13 cellular contexts compared by ENCODE assay signal in genomic region chr4:6271206-6271605, GRCh38. TPM values are rescaled to one million over a fixed set of nuclear protein-coding genes. Genes with fewer than 3 reads are reported as not detected.
A peak's percentile ranks its signal among the peaks of the same experiment; 100 is the strongest.
DNase-seq lines count a peak whose midpoint lies in the region; ATAC-seq and TF ChIP-seq lines count a peak whose summit lies in the region.
"Had no signal": no experiment of that assay in that cellular context is flagged by ENCODE, and none has a peak within 500 bp of the region (broad histone marks: within the 10 kb centered on the region; RNA-seq: fewer than 3 reads in every experiment).

No MANE protein-coding gene starts in this region.

- H3K36me3 ChIP-seq in mucosa of stomach (ENCODE audit: control insufficient read depth, insufficient read depth, low read length) (no peaks in the 10 kb centered on the region), transverse colon (no peaks in the 10 kb centered on the region)
- H3K36me3 ChIP-seq: BE2C, cardiac muscle cell had no signal

- peak overlapping the region; percentile 89 for H3K4me3 Mint-ChIP-seq in activated naive CD4-positive, alpha-beta T cell treated with anti-CD3 and anti-CD28 coated beads, Interleukin-2, amount 50 U/mL, for 24 hours

- DNase-seq in activated naive CD4-positive, alpha-beta T cell treated with anti-CD3 and anti-CD28 coated beads, Interleukin-2, amount 50 U/mL, for 72 hours (ENCODE audit: low spot score in 2 of 2), result no peak
- DNase-seq in astrocyte of the cerebellum (ENCODE audit: low read depth), result no peak
- no peak for DNase-seq in transverse colon
- DNase-seq in kidney tubule cell (ENCODE audit: low spot score), result no peak
- DNase-seq in central memory CD4-positive, alpha-beta T cell, result no peak
- DNase-seq in NCI-H446 (lab: John Stamatoyannopoulos, UW), result no peak
- DNase-seq: BE2C; Karpas-422; NCI-H526 treated with DMSO at 0.1 percent for 48 hours; stimulated activated CD8-positive, alpha-beta memory T cell treated with anti-CD3 and anti-CD28 coated beads, Interleukin-4, amount 100 ng/mL, for 48 hours had no signal

- H3K9me3 ChIP-seq in mucosa of stomach (ENCODE audit: control insufficient read depth, low read length) (no peaks in the 10 kb centered on the region), transverse colon (no peaks in the 10 kb centered on the region)
- H3K9me3 ChIP-seq: BE2C had no signal

- in situ Hi-C loops in astrocyte of the cerebellum (cut with HindIII; ENCODE audit: low sequenced_read_pairs) (no loop called here), transverse colon (cut with MboI; ENCODE audit: low pct_ligation_motif_present in 1 of 4, low pct_unique_long_range_greater_than_20kb in 1 of 4, low sequenced_read_pairs in 3 of 4) (loop anchor here in 1 of 4 donors (25.0 kb wide), 1 partner anchor 291 kb away; no protein-coding TSS in a partner anchor)

- peaks cover 31% of the 10 kb centered on the region for H3K4me1 ChIP-seq in mucosa of stomach (ENCODE audit: control insufficient read depth, insufficient read depth, low read length)
- H3K4me1 ChIP-seq in transverse colon, result peaks cover 36 to 55% (median 46%) of the 10 kb centered on the region in 4 donors

- no peaks in the 10 kb centered on the region for H3K27me3 Mint-ChIP-seq in activated naive CD4-positive, alpha-beta T cell treated with anti-CD3 and anti-CD28 coated beads, Interleukin-2, amount 50 U/mL, for 24 hours

- no peaks in the 10 kb centered on the region for H3K36me3 Mint-ChIP-seq in activated naive CD4-positive, alpha-beta T cell treated with anti-CD3 and anti-CD28 coated beads, Interleukin-2, amount 50 U/mL, for 24 hours
- no peaks in the 10 kb centered on the region for H3K36me3 Mint-ChIP-seq in activated naive CD4-positive, alpha-beta T cell treated with anti-CD3 and anti-CD28 coated beads, Interleukin-2, amount 50 U/mL, for 72 hours

- H3K27me3 ChIP-seq in mucosa of stomach (ENCODE audit: control insufficient read depth, insufficient read depth, low read length) (no peaks in the 10 kb centered on the region), transverse colon (no peaks in the 10 kb centered on the region)
- H3K27me3 ChIP-seq: BE2C, cardiac muscle cell had no signal

- peaks cover 16% of the 10 kb centered on the region for H3K4me1 Mint-ChIP-seq in activated naive CD4-positive, alpha-beta T cell treated with anti-CD3 and anti-CD28 coated beads, Interleukin-2, amount 50 U/mL, for 24 hours

- ATAC-seq in activated naive CD4-positive, alpha-beta T cell treated with anti-CD3 and anti-CD28 coated beads, Interleukin-2, amount 50 U/mL, for 72 hours, result no peak

- peak overlapping the region; percentile 81 to 94 (median 92) for H3K27ac ChIP-seq in transverse colon
- H3K27ac ChIP-seq: cardiac muscle cell had no signal

- H3K9ac ChIP-seq in mucosa of stomach (ENCODE audit: low read length), result peak overlapping the region; percentile 85

- H3K9me3 Mint-ChIP-seq in activated naive CD4-positive, alpha-beta T cell treated with anti-CD3 and anti-CD28 coated beads, Interleukin-2, amount 50 U/mL, for 24 hours, result no peaks in the 10 kb centered on the region
- H3K9me3 Mint-ChIP-seq in activated naive CD4-positive, alpha-beta T cell treated with anti-CD3 and anti-CD28 coated beads, Interleukin-2, amount 50 U/mL, for 72 hours, result no peaks in the 10 kb centered on the region

- intact Hi-C loops in transverse colon (cut with DNase I; ENCODE audit: low total_unique reads), result no loop called here

- no peak for TF ChIP-seq POLR2A in transverse colon (IDR thresholded peaks at IDR 0.05)

- TF ChIP-seq EP300 in transverse colon (IDR thresholded peaks at IDR 0.05; ENCODE audit: low read depth), result no peak

- WGBS in transverse colon (ENCODE audit: low coverage in 1 of 2), 2 donors, result 40 to 56% methylated on average over 2 to 9 of the region's 9 CpGs

- peak overlapping the region; percentile 90 for H3K4me3 ChIP-seq in astrocyte of the cerebellum (ENCODE audit: low read depth, low read length)
- peak overlapping the region; percentile 43 for H3K4me3 ChIP-seq in mucosa of stomach (ENCODE audit: low read length)
- peak overlapping the region in 2 of 4 donors; percentile 78 to 97 for H3K4me3 ChIP-seq in transverse colon

- no peak for TF ChIP-seq CTCF in astrocyte of the cerebellum (IDR thresholded peaks at IDR 0.05; ENCODE audit: low read depth, low read length, missing control alignments)
- TF ChIP-seq CTCF in transverse colon (IDR thresholded peaks at IDR 0.05), result no peak

- no peak overlapping the region for H3K27ac Mint-ChIP-seq in activated naive CD4-positive, alpha-beta T cell treated with anti-CD3 and anti-CD28 coated beads, Interleukin-2, amount 50 U/mL, for 24 hours
- no peak overlapping the region for H3K27ac Mint-ChIP-seq in activated naive CD4-positive, alpha-beta T cell treated with anti-CD3 and anti-CD28 coated beads, Interleukin-2, amount 50 U/mL, for 72 hours

RNA-seq across cellular contexts. Expression of gene WFS1, which starts 1.6 kb away (rescaled TPM):
- total RNA-seq in activated naive CD4-positive, alpha-beta T cell treated with anti-CD3 and anti-CD28 coated beads, Interleukin-2, amount 50 U/mL, for 72 hours, result 1 to 10 TPM; 1.8 to 3.2 TPM
- total RNA-seq in transverse colon, result 10 to 100 TPM; 11.5 to 23.5 (median 20.8) TPM
